Comparison of ENCODE assay signal across 8 cellular contexts in the genomic region with DNA sequence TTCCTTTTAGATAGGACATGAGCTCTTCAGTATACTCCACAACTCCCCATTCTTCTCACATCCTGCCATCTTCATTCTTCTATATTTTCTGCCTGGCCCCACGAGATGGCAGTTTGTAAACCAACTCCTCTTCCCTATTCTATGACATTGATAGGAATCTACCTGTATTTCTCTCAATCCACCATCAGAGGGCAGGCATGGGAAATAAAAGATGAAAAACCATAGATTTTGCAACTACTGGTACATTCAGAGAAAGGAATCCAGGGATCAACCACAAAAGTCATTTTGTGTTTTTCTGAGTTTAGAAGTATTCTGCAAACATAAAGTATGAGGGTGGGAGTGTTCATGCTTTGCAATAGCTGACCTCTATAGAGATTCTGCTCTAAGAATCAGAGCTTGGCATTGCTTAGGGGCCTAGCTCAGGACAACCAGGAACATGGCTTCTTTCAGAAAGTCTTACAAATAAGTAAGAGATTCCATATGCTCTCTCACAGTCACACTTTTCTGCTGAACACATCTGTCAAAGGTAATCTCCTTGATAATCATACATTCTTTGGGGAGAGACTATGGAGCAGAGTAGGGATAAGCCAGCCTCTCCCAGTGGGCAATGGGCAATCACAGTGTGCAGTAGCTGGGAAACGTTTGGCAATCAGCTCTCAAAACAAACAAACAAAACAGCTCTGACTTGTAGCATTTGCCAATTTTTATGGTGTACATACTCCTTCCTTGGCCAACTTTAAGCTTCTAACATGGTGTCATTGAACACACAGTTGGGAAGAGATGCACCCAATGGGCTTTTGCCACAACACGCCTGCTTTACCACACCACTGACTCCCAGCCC. TPM values are rescaled to one million over a fixed set of nuclear protein-coding genes. Genes with fewer than 3 reads are reported as not detected.
DNase-seq lines count a peak whose midpoint lies in the region; ATAC-seq and TF ChIP-seq lines count a peak whose summit lies in the region.

No MANE protein-coding gene starts in this region.

- H3K27ac Mint-ChIP-seq in CD4-positive, alpha-beta memory T cell: no peak overlapping the region
- no peak overlapping the region for H3K27ac Mint-ChIP-seq in activated CD4-positive, alpha-beta memory T cell treated with anti-CD3 and anti-CD28 coated beads, Interleukin-2, amount 10 ng/mL, durations not matched to agents 7 days and 5 days
- no peak overlapping the region for H3K27ac Mint-ChIP-seq in activated T-helper 1 cell treated with anti-CD3 and anti-CD28 coated beads, Interleukin-12 subunit alpha, Interleukin-12 subunit beta, Interleukin-2, Interleukin-4 antibody, amounts not matched to agents 30 ng/mL and 10 ng/mL and 1 ng/mL, durations not matched to agents 14 hours and 24 hours and 36 hours

- no peaks in the 10 kb centered on the region for H3K79me2 ChIP-seq in fibroblast of lung (ENCODE audit: control insufficient read depth, insufficient read depth, low read length)

- H3K9ac ChIP-seq in fibroblast of lung (ENCODE audit: insufficient read depth, low read length): no peak overlapping the region
- H3K9ac ChIP-seq in neuronal stem cell (ENCODE audit: low read depth, low read length, poor library complexity): no peak overlapping the region

- no peaks in the 10 kb centered on the region for H3K79me1 ChIP-seq in neuronal stem cell (ENCODE audit: low read depth, low read length)

- DNase-seq in CD4-positive, alpha-beta memory T cell: peak in 4 of 5 donors; percentile 28 to 43 (median 34)
- DNase-seq in NCI-H1092 (lab: John Stamatoyannopoulos, UW): peak; percentile 33
- peak; percentile 85 to 93 for DNase-seq in fibroblast of lung (ENCODE audit: low read depth in 2 of 2)
- DNase-seq in neuronal stem cell (ENCODE audit: low spot score): peak; percentile 23
- DNase-seq in activated CD4-positive, alpha-beta memory T cell treated with anti-CD3 and anti-CD28 coated beads, Interleukin-2, amount 10 ng/mL, durations not matched to agents 7 days and 5 days: no peak
- no peak for DNase-seq in activated T-helper 1 cell treated with anti-CD3 and anti-CD28 coated beads, Interleukin-12 subunit alpha, Interleukin-12 subunit beta, Interleukin-2, Interleukin-4 antibody, amounts not matched to agents 30 ng/mL and 10 ng/mL and 1 ng/mL, durations not matched to agents 14 hours and 24 hours and 36 hours (ENCODE audit: low spot score)

- H3K4ac ChIP-seq in neuronal stem cell (ENCODE audit: low read length): no peak overlapping the region

- H3K4me1 Mint-ChIP-seq in CD4-positive, alpha-beta memory T cell: peaks cover 0 to 2% (median 0%) of the 10 kb centered on the region in 4 donors
- H3K4me1 Mint-ChIP-seq in activated CD4-positive, alpha-beta memory T cell treated with anti-CD3 and anti-CD28 coated beads, Interleukin-2, amount 10 ng/mL, durations not matched to agents 7 days and 5 days: no peaks in the 10 kb centered on the region
- H3K4me1 Mint-ChIP-seq in activated T-helper 1 cell treated with anti-CD3 and anti-CD28 coated beads, Interleukin-12 subunit alpha, Interleukin-12 subunit beta, Interleukin-2, Interleukin-4 antibody, amounts not matched to agents 30 ng/mL and 10 ng/mL and 1 ng/mL, durations not matched to agents 14 hours and 24 hours and 36 hours (ENCODE audit: low read depth): no peaks in the 10 kb centered on the region

- no peaks in the 10 kb centered on the region for H3K36me3 Mint-ChIP-seq in CD4-positive, alpha-beta memory T cell
- no peaks in the 10 kb centered on the region for H3K36me3 Mint-ChIP-seq in activated CD4-positive, alpha-beta memory T cell treated with anti-CD3 and anti-CD28 coated beads, Interleukin-2, amount 10 ng/mL, durations not matched to agents 7 days and 5 days (ENCODE audit: low read depth)
- H3K36me3 Mint-ChIP-seq in activated T-helper 1 cell treated with anti-CD3 and anti-CD28 coated beads, Interleukin-12 subunit alpha, Interleukin-12 subunit beta, Interleukin-2, Interleukin-4 antibody, amounts not matched to agents 30 ng/mL and 10 ng/mL and 1 ng/mL, durations not matched to agents 14 hours and 24 hours and 36 hours (ENCODE audit: low read depth): no peaks in the 10 kb centered on the region

- no peaks in the 10 kb centered on the region for H3K36me3 ChIP-seq in CD4-positive, alpha-beta memory T cell (ENCODE audit: insufficient read depth, low read length)
- no peaks in the 10 kb centered on the region for H3K36me3 ChIP-seq in fibroblast of lung (ENCODE audit: control insufficient read depth, insufficient read depth, low read length)
- H3K36me3 ChIP-seq in neuronal stem cell (replicated peaks in 1 of 2; ENCODE audit: control insufficient read depth in 2 of 2, insufficient read depth in 2 of 2, low read length in 2 of 2): no peaks in the 10 kb centered on the region

- no peak overlapping the region for H2AK5ac ChIP-seq in neuronal stem cell (ENCODE audit: low read depth, low read length)

- H2BK12ac ChIP-seq in neuronal stem cell (ENCODE audit: low read length): no peak overlapping the region

- no peak overlapping the region for H3K14ac ChIP-seq in neuronal stem cell (ENCODE audit: low read length)

- H2AFZ ChIP-seq in fibroblast of lung (ENCODE audit: low read length) (no peak overlapping the region), neuronal stem cell (ENCODE audit: low read length) (peak overlapping the region; percentile 53)

- H3K9me3 Mint-ChIP-seq in CD4-positive, alpha-beta memory T cell: no peaks in the 10 kb centered on the region
- H3K9me3 Mint-ChIP-seq in activated CD4-positive, alpha-beta memory T cell treated with anti-CD3 and anti-CD28 coated beads, Interleukin-2, amount 10 ng/mL, durations not matched to agents 7 days and 5 days: no peaks in the 10 kb centered on the region
- H3K9me3 Mint-ChIP-seq in activated T-helper 1 cell treated with anti-CD3 and anti-CD28 coated beads, Interleukin-12 subunit alpha, Interleukin-12 subunit beta, Interleukin-2, Interleukin-4 antibody, amounts not matched to agents 30 ng/mL and 10 ng/mL and 1 ng/mL, durations not matched to agents 14 hours and 24 hours and 36 hours: no peaks in the 10 kb centered on the region

- no peak overlapping the region for H4K8ac ChIP-seq in neuronal stem cell (ENCODE audit: low read depth, low read length)

- H4K91ac ChIP-seq in neuronal stem cell (ENCODE audit: low read depth, low read length, poor library complexity): no peak overlapping the region

- POLR2A ChIA-PET in CD4-positive, alpha-beta memory T cell (lab: Charles Lee; ENCODE audit: partially characterized antibody): no interaction called here
- POLR2A ChIA-PET in activated CD4-positive, alpha-beta memory T cell treated with anti-CD3 and anti-CD28 coated beads, Interleukin-2, amount 10 ng/mL, durations not matched to agents 7 days and 5 days (lab: Charles Lee): no interaction called here

- H3K4me3 ChIP-seq in CD4-positive, alpha-beta memory T cell (ENCODE audit: low read length in 2 of 2): no peak overlapping the region
- no peak overlapping the region for H3K4me3 ChIP-seq in fibroblast of lung (replicated peaks in 1 of 4; ENCODE audit: control extremely low read depth in 1 of 4, insufficient read depth in 1 of 4, low read depth in 3 of 4, low read length in 4 of 4)
- H3K4me3 ChIP-seq in neuronal stem cell (ENCODE audit: low read length in 2 of 2): no peak overlapping the region

- H3K23ac ChIP-seq in neuronal stem cell (ENCODE audit: low read depth, low read length, poor library complexity): no peak overlapping the region

- no peaks in the 10 kb centered on the region for H3K9me3 ChIP-seq in CD4-positive, alpha-beta memory T cell (ENCODE audit: control insufficient read depth in 1 of 2, low read length in 2 of 2)
- H3K9me3 ChIP-seq in fibroblast of lung (ENCODE audit: control insufficient read depth, insufficient read depth, low read depth, low read length) (no peaks in the 10 kb centered on the region), neuronal stem cell (replicated peaks in 1 of 2; ENCODE audit: control insufficient read depth in 2 of 2, insufficient read depth in 1 of 2, low read depth in 1 of 2, low read length in 2 of 2) (no peaks in the 10 kb centered on the region)

- H3K27me3 ChIP-seq in CD4-positive, alpha-beta memory T cell (ENCODE audit: insufficient read depth, low read length): no peaks in the 10 kb centered on the region
- no peaks in the 10 kb centered on the region for H3K27me3 ChIP-seq in fibroblast of lung (ENCODE audit: control insufficient read depth, insufficient read depth, low read length)
- no peaks in the 10 kb centered on the region for H3K27me3 ChIP-seq in neuronal stem cell (ENCODE audit: control insufficient read depth in 3 of 3, insufficient read depth in 3 of 3, low read depth in 1 of 3, low read length in 3 of 3)

- H3K27me3 Mint-ChIP-seq in CD4-positive, alpha-beta memory T cell: peaks cover 18 to 21% of the 10 kb centered on the region in 2 donors
- peaks cover 24% of the 10 kb centered on the region for H3K27me3 Mint-ChIP-seq in activated CD4-positive, alpha-beta memory T cell treated with anti-CD3 and anti-CD28 coated beads, Interleukin-2, amount 10 ng/mL, durations not matched to agents 7 days and 5 days
- H3K27me3 Mint-ChIP-seq in activated T-helper 1 cell treated with anti-CD3 and anti-CD28 coated beads, Interleukin-12 subunit alpha, Interleukin-12 subunit beta, Interleukin-2, Interleukin-4 antibody, amounts not matched to agents 30 ng/mL and 10 ng/mL and 1 ng/mL, durations not matched to agents 14 hours and 24 hours and 36 hours (ENCODE audit: insufficient read depth): peaks cover 12% of the 10 kb centered on the region

- ATAC-seq in GM18907 (IDR thresholded peaks at IDR 0.05; ENCODE audit: unreplicated experiment) (peak; percentile 62), SK-N-SH treated with all-trans-retinoic acid at 6 μM for 48 hours (peak; percentile 88)

- H3K18ac ChIP-seq in neuronal stem cell (ENCODE audit: low read length): no peak overlapping the region

- H3K4me2 ChIP-seq in fibroblast of lung (ENCODE audit: extremely low read depth, insufficient read depth, low read length) (no peak overlapping the region), neuronal stem cell (ENCODE audit: insufficient read depth, low read length, poor library complexity, severe bottlenecking) (no peak overlapping the region)

- no CpG with 5 or more reads among the region's 3 CpGs for WGBS in neuronal stem cell (ENCODE audit: extremely low coverage in 2 of 2, insufficient read length in 2 of 2, insufficient replicate concordance in 1 of 2), 2 donors

- no peak overlapping the region for H2BK5ac ChIP-seq in neuronal stem cell (ENCODE audit: low read length)

- no peak overlapping the region for H2BK120ac ChIP-seq in neuronal stem cell (ENCODE audit: low read depth, low read length)

- no peak overlapping the region for H2BK15ac ChIP-seq in neuronal stem cell (ENCODE audit: low read length)

- H3K27ac ChIP-seq in CD4-positive, alpha-beta memory T cell (ENCODE audit: low read depth, low read length): no peak overlapping the region
- H3K27ac ChIP-seq in fibroblast of lung (ENCODE audit: insufficient read depth, low read length): no peak overlapping the region
- H3K27ac ChIP-seq in neuronal stem cell (replicated peaks; ENCODE audit: low read length): no peak overlapping the region

- TF ChIP-seq CTCF in fibroblast of lung (conservative IDR thresholded peaks at IDR 0.05 in 1 of 2, IDR thresholded peaks at IDR 0.05 in 1 of 2; ENCODE audit: low read depth in 1 of 2, low read length in 2 of 2): peak; percentile 62 to 69

- no peaks in the 10 kb centered on the region for H4K20me1 ChIP-seq in fibroblast of lung (ENCODE audit: control insufficient read depth, extremely low read depth, insufficient read depth, low read length)

- CTCF ChIA-PET in CD4-positive, alpha-beta memory T cell (lab: Charles Lee; ENCODE audit: partially characterized antibody): interaction anchor here (0.6 to 5.4 kb wide), 10 partner anchors 74 to 293 kb away, joined by 3 to 35 read pairs (median 4); no protein-coding TSS in a partner anchor
- CTCF ChIA-PET in activated CD4-positive, alpha-beta memory T cell treated with anti-CD3 and anti-CD28 coated beads, Interleukin-2, amount 10 ng/mL, durations not matched to agents 7 days and 5 days (lab: Charles Lee): interaction anchor here (0.7 to 1.5 kb wide), 8 partner anchors 15 to 207 kb away, joined by 3 to 5 read pairs (median 4); no protein-coding TSS in a partner anchor

- intact Hi-C loops in CD4-positive, alpha-beta memory T cell (cut with micrococcal nuclease): loop anchor here (1.0 to 2.0 kb wide), 3 partner anchors 44 to 207 kb away; no protein-coding TSS in a partner anchor
- intact Hi-C loops in activated T-helper 1 cell treated with anti-CD3 and anti-CD28 coated beads, Interleukin-12 subunit alpha, Interleukin-12 subunit beta, Interleukin-2, Interleukin-4 antibody, amounts not matched to agents 30 ng/mL and 10 ng/mL and 1 ng/mL, durations not matched to agents 14 hours and 24 hours and 36 hours (cut with micrococcal nuclease): loop anchor here (1.0 to 2.0 kb wide), 4 partner anchors 44 to 294 kb away; no protein-coding TSS in a partner anchor

- no peaks in the 10 kb centered on the region for H3K4me1 ChIP-seq in CD4-positive, alpha-beta memory T cell (ENCODE audit: insufficient read depth, low read length)
- H3K4me1 ChIP-seq in fibroblast of lung (ENCODE audit: control insufficient read depth, extremely low read depth, insufficient read depth, low read length) (peaks cover 3% of the 10 kb centered on the region), neuronal stem cell (ENCODE audit: control insufficient read depth in 2 of 2, insufficient read depth in 1 of 2, low read depth in 1 of 2, low read length in 2 of 2) (no peaks in the 10 kb centered on the region)

- no peak overlapping the region for H3K4me3 Mint-ChIP-seq in CD4-positive, alpha-beta memory T cell
- H3K4me3 Mint-ChIP-seq in activated CD4-positive, alpha-beta memory T cell treated with anti-CD3 and anti-CD28 coated beads, Interleukin-2, amount 10 ng/mL, durations not matched to agents 7 days and 5 days: no peak overlapping the region
- H3K4me3 Mint-ChIP-seq in activated T-helper 1 cell treated with anti-CD3 and anti-CD28 coated beads, Interleukin-12 subunit alpha, Interleukin-12 subunit beta, Interleukin-2, Interleukin-4 antibody, amounts not matched to agents 30 ng/mL and 10 ng/mL and 1 ng/mL, durations not matched to agents 14 hours and 24 hours and 36 hours: no peak overlapping the region

RNA-seq across cellular contexts. Expression of a gene that starts 43.1 kb away (rescaled TPM):
- total RNA-seq in CD4-positive, alpha-beta memory T cell: 10 to 100 TPM; 54.7 to 56.5 TPM
- polyA plus RNA-seq in CD4-positive, alpha-beta memory T cell: 10 to 100 TPM; 26.6 to 41.3 TPM
- total RNA-seq in fibroblast of lung: 55.0 and 78.6 TPM in 2 replicates
- polyA plus RNA-seq in fibroblast of lung: 29.7 and 53.6 TPM in 2 replicates
- 18.1 and 23.7 TPM in 2 replicates for polyA plus RNA-seq in fibroblast of lung (2012)
- 1.5 and 1.8 TPM in 2 replicates for polyA minus RNA-seq in fibroblast of lung (ENCODE audit: low replicate concordance)
- polyA plus RNA-seq in neuronal stem cell (2013, experiment 1 of 2): 78.5 TPM
- 82.2 TPM for polyA plus RNA-seq in neuronal stem cell (2013, experiment 2 of 2)
- total RNA-seq in activated CD4-positive, alpha-beta memory T cell treated with anti-CD3 and anti-CD28 coated beads, Interleukin-2, amount 10 ng/mL, durations not matched to agents 7 days and 5 days: 10 to 100 TPM; 44.8 to 51.8 TPM
- total RNA-seq in activated T-helper 1 cell treated with anti-CD3 and anti-CD28 coated beads, Interleukin-12 subunit alpha, Interleukin-12 subunit beta, Interleukin-2, Interleukin-4 antibody, amounts not matched to agents 30 ng/mL and 10 ng/mL and 1 ng/mL, durations not matched to agents 14 hours and 24 hours and 36 hours: 49.5 and 52.3 TPM in 2 replicates

Comparison
In these comparisons a context has a peak if more than half of its experiments do, and no peak if none do; other contexts are left out.
1. DNase-seq: peak in CD4-positive, alpha-beta memory T cell (4 of 5), NCI-H1092 (single experiment), fibroblast of lung (2 of 2) and neuronal stem cell (single experiment); none in activated CD4-positive, alpha-beta memory T cell treated with anti-CD3 and anti-CD28 coated beads, Interleukin-2, amount 10 ng/mL, durations not matched to agents 7 days and 5 days (single experiment) and activated T-helper 1 cell treated with anti-CD3 and anti-CD28 coated beads, Interleukin-12 subunit alpha, Interleukin-12 subunit beta, Interleukin-2, Interleukin-4 antibody, amounts not matched to agents 30 ng/mL and 10 ng/mL and 1 ng/mL, durations not matched to agents 14 hours and 24 hours and 36 hours (single experiment).